In the genomic region with DNA sequence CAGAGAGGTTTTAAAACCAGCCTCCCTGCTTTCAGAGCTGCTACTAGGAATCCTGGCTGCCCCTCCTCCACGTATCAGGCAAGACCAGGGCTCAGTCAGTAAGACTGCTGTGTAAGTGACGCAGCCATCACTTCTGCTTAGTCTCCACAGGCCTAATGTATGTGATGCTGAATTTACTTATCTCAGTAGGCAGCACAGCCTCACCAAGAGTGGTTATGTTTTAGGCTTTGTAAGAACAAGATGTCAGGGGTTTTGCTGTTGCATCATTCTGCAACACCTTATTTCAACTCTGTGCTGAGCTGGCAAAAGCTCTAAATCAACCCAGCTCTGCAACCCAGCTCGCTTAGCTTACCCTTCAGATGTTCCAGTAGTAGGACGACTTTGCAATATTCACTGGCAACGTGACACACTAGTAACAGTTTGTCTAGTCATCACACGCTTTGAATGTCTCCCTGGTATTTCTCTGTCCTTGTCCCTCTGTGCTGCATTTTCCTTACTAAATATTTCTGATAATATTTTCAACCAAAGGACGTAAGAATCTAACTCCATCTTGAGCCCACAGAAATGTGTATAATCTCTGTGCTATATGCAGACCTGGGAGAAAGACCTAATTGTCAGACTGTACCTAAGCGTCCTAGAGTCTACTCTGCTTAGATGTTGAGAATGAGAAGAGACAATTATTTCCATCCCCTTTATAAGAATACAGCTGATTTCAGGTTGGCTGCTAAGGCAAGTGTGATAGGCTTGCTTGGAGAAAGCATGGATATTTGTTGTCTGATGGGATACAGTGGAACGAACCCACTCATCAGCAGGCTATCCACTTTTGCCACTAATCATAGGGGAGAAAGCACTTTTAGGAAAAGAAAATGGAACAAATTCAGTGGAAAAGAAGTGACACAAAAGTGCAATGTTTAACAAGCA, we compare ENCODE assay signal across 13 cellular contexts.
DNase-seq lines count a peak whose midpoint lies in the region; ATAC-seq and TF ChIP-seq lines count a peak whose summit lies in the region.
"Had no signal": no experiment of that assay in that cellular context is flagged by ENCODE, and none has a peak within 500 bp of the region (broad histone marks: within the 10 kb centered on the region; RNA-seq: fewer than 3 reads in every experiment).

No MANE protein-coding gene starts in this region.

- H3K36me3 ChIP-seq in stomach smooth muscle (ENCODE audit: control insufficient read depth in 2 of 2, insufficient read depth in 2 of 2, low read length in 2 of 2), result no peaks in the 10 kb centered on the region
- no peaks in the 10 kb centered on the region for H3K36me3 ChIP-seq in suprapubic skin

- H3K9me3 ChIP-seq in stomach smooth muscle (ENCODE audit: control insufficient read depth in 2 of 2, low read length in 2 of 2) (no peaks in the 10 kb centered on the region), suprapubic skin (no peaks in the 10 kb centered on the region)

- no peak for TF ChIP-seq EP300 in suprapubic skin (IDR thresholded peaks at IDR 0.05)

- H3K4me3 Mint-ChIP-seq in brain, result peak overlapping the region; percentile 1 to 77 (median 33)
- H3K4me3 Mint-ChIP-seq: central memory CD8-positive, alpha-beta T cell; naive thymus-derived CD8-positive, alpha-beta T cell had no signal

- peaks cover 77% of the 10 kb centered on the region for H3K4me1 Mint-ChIP-seq in brain

- TF ChIP-seq POLR2A in suprapubic skin (IDR thresholded peaks at IDR 0.05), result no peak

- 67% methylated on average over 9 of the region's 9 CpGs for WGBS in suprapubic skin

- peak overlapping the region in 1 of 2 donors; percentile 12 for H3K9ac ChIP-seq in stomach smooth muscle (ENCODE audit: low read length in 2 of 2)

- no peaks in the 10 kb centered on the region for H3K27me3 Mint-ChIP-seq in brain
- H3K27me3 Mint-ChIP-seq: central memory CD8-positive, alpha-beta T cell; naive thymus-derived CD8-positive, alpha-beta T cell had no signal

- H3K27ac ChIP-seq in stomach smooth muscle (ENCODE audit: low read length) (peak overlapping the region; percentile 87), suprapubic skin (no peak overlapping the region)

- peak; percentile 46 for ATAC-seq in Right ventricle myocardium superior (ENCODE audit: poor library complexity)
- ATAC-seq in HG02870 (IDR thresholded peaks at IDR 0.05; ENCODE audit: unreplicated experiment), result no peak
- ATAC-seq: naive thymus-derived CD8-positive, alpha-beta T cell had no signal

- intact Hi-C loops in Right ventricle myocardium superior (cut with DNase I) (no loop called here), cardiac septum (cut with DNase I) (no loop called here)

- H3K27ac Mint-ChIP-seq in brain, result peak overlapping the region; percentile 79 to 95 (median 93)

- no peaks in the 10 kb centered on the region for H3K9me3 Mint-ChIP-seq in brain
- H3K9me3 Mint-ChIP-seq: central memory CD8-positive, alpha-beta T cell; naive thymus-derived CD8-positive, alpha-beta T cell had no signal

- H3K27me3 ChIP-seq in stomach smooth muscle (ENCODE audit: control insufficient read depth in 1 of 2, insufficient read depth in 2 of 2, low read length in 2 of 2) (no peaks in the 10 kb centered on the region), suprapubic skin (no peaks in the 10 kb centered on the region)

- H3K4me3 ChIP-seq in stomach smooth muscle (ENCODE audit: low read length in 2 of 2), result no peak overlapping the region
- H3K4me3 ChIP-seq in suprapubic skin, result no peak overlapping the region

- DNase-seq in Right ventricle myocardium superior (no peak), cardiac septum (ENCODE audit: low spot score) (no peak), iPS DF 19.7 (ENCODE audit: low read depth, low spot score) (peak; percentile 64), T1000 (lab: John Stamatoyannopoulos, UW) (no peak), suprapubic skin (ENCODE audit: low spot score in 2 of 2) (no peak)
- DNase-seq: HCEC 1CT; hippocampal formation; naive thymus-derived CD8-positive, alpha-beta T cell; stimulated activated CD4-positive, alpha-beta T cell treated with anti-CD3 and anti-CD28 coated beads, Interleukin-4, amount 100 ng/mL, for 24 hours had no signal

- H3K36me3 Mint-ChIP-seq in brain, result no peaks in the 10 kb centered on the region

- peaks cover 14% of the 10 kb centered on the region for H3K4me1 ChIP-seq in stomach smooth muscle (ENCODE audit: control insufficient read depth, insufficient read depth, low read length)
- peaks cover 21% of the 10 kb centered on the region for H3K4me1 ChIP-seq in suprapubic skin

- no peak for TF ChIP-seq CTCF in brain (conservative IDR thresholded peaks at IDR 0.05)
- TF ChIP-seq CTCF in suprapubic skin (IDR thresholded peaks at IDR 0.05), result no peak
